20 cellular contexts compared by ENCODE assay signal in genomic region chr16:66946974-66947301, GRCh38. TPM values are rescaled to one million over a fixed set of nuclear protein-coding genes. Genes with fewer than 3 reads are reported as not detected.
DNase-seq lines count a peak whose midpoint lies in the region; ATAC-seq, FAIRE-seq and TF ChIP-seq lines count a peak whose summit lies in the region.
"Had no signal": no experiment of that assay in that cellular context is flagged by ENCODE, and none has a peak within 500 bp of the region (broad histone marks: within the 10 kb centered on the region; RNA-seq: fewer than 3 reads in every experiment).

No MANE protein-coding gene starts in this region.

- H3K36me3 ChIP-seq in K562 (ENCODE audit: control insufficient read depth, insufficient read depth, low read length) (peaks cover 20% of the 10 kb centered on the region; the same call in 2 of the 3 replicates), psoas muscle (ENCODE audit: insufficient read depth in 1 of 2, low read depth in 1 of 2) (peaks cover 3 to 27% of the 10 kb centered on the region in 2 donors)
- H3K36me3 ChIP-seq: MG63 had no signal

- no peak overlapping the region for H3K9ac ChIP-seq in K562 (ENCODE audit: insufficient read depth in 1 of 2, low read depth in 2 of 2, low read length in 2 of 2)

- peaks cover 6 to 12% of the 10 kb centered on the region in 2 donors for H3K36me3 Mint-ChIP-seq in activated T-cell treated with anti-CD3 and anti-CD28 coated beads, Interleukin-2, amount 50 U/mL, for 72 hours (ENCODE audit: insufficient read depth in 2 of 2)
- H3K36me3 Mint-ChIP-seq in IgD-negative memory B cell (peaks cover 1% of the 10 kb centered on the region), chondrocyte (ENCODE audit: low read depth) (peaks cover 12% of the 10 kb centered on the region)

- H2AFZ ChIP-seq in K562 (ENCODE audit: low read depth, low read length): peak overlapping the region; percentile 51; the same call in 1 of the 2 replicates
- H2AFZ ChIP-seq: hepatocyte had no signal

- no peak for ATAC-seq in activated T-cell treated with anti-CD3 and anti-CD28 coated beads, Interleukin-2, amount 50 U/mL, for 72 hours (replicated peaks in 1 of 2)
- ATAC-seq in K562 (no peak), psoas muscle (no peak), HG03342 (IDR thresholded peaks at IDR 0.05; ENCODE audit: unreplicated experiment) (no peak), HG03139 (IDR thresholded peaks at IDR 0.05; ENCODE audit: unreplicated experiment) (no peak)

- no peak for DNase-seq in activated T-cell treated with anti-CD3 and anti-CD28 coated beads, Interleukin-2, amount 50 U/mL, for 72 hours
- no peak for DNase-seq in activated T-cell treated with anti-CD3 and anti-CD28 coated beads, Interleukin-2, amount 50 U/mL, for 1 hour
- DNase-seq in K562 (ENCODE audit: extremely low read depth in 1 of 4, low spot score in 3 of 4): no peak
- DNase-seq in psoas muscle: no peak
- DNase-seq in chondrocyte (ENCODE audit: low spot score): no peak
- DNase-seq: NCI-H1436 treated with DMSO at 0.1 percent for 48 hours had no signal

- in situ Hi-C loops in K562 (cut with MboI): no loop called here

- TF ChIP-seq RAD21 in K562 (CRISPR knock-in tag; conservative IDR thresholded peaks at IDR 0.05 in 1 of 2, IDR thresholded peaks at IDR 0.05 in 1 of 2): no peak

- CTCF ChIA-PET in K562 (lab: Yijun Ruan, JAX; ENCODE audit: low intra/inter-chr PET ratio): interaction anchor here (0.7 to 2.4 kb wide), 2 partner anchors 52 to 154 kb away, joined by 4 to 9 read pairs; no protein-coding TSS in a partner anchor

- H3K4me1 Mint-ChIP-seq in activated T-cell treated with anti-CD3 and anti-CD28 coated beads, Interleukin-2, amount 50 U/mL, for 72 hours (ENCODE audit: low read depth): peaks cover 51% of the 10 kb centered on the region
- H3K4me1 Mint-ChIP-seq in IgD-negative memory B cell: peaks cover 7 to 13% (median 12%) of the 10 kb centered on the region in 3 donors
- H3K4me1 Mint-ChIP-seq in chondrocyte (ENCODE audit: low read depth): peaks cover 2% of the 10 kb centered on the region

- H3K9me3 ChIP-seq in K562 (replicated peaks; ENCODE audit: control insufficient read depth, insufficient read depth, low read depth, low read length) (peaks cover 2% of the 10 kb centered on the region), psoas muscle (peaks cover 8% of the 10 kb centered on the region)
- H3K9me3 ChIP-seq: adrenal gland, MG63, suprapubic skin had no signal

- POLR2A ChIA-PET in K562 (lab: Yijun Ruan, JAX): interaction anchor here (0.6 kb wide), 1 partner anchor 272 kb away, joined by 3 read pairs; no protein-coding TSS in a partner anchor

- FAIRE-seq in K562 (lab: Jason Lieb, UNC): no peak

- no peak for TF ChIP-seq CTCF in K562 (IDR thresholded peaks at IDR 0.05 in 2 of 3, conservative IDR thresholded peaks at IDR 0.05 in 1 of 3; ENCODE audit: insufficient read depth in 2 of 3, low read depth in 1 of 3, low read length in 3 of 3)
- no peak for TF ChIP-seq CTCF in psoas muscle (IDR thresholded peaks at IDR 0.05)
- TF ChIP-seq CTCF in chondrocyte (IDR thresholded peaks at IDR 0.05): no peak

- peaks cover 44% of the 10 kb centered on the region for H3K27me3 Mint-ChIP-seq in activated T-cell treated with anti-CD3 and anti-CD28 coated beads, Interleukin-2, amount 50 U/mL, for 72 hours (ENCODE audit: low read depth)
- H3K27me3 Mint-ChIP-seq in IgD-negative memory B cell (peaks cover 38% of the 10 kb centered on the region), chondrocyte (ENCODE audit: low read depth) (peaks cover 2% of the 10 kb centered on the region)

- H3K27ac ChIP-seq in K562 (ENCODE audit: extremely low read depth, low read depth, low read length) (no peak overlapping the region), psoas muscle (peak overlapping the region; percentile 91)
- H3K27ac ChIP-seq: adrenal gland; BLaER1 treated with 17β-estradiol and CSF1 and Interleukin-3, amounts not matched to agents 10 nM and 100 nM; hepatocyte; suprapubic skin had no signal

- no peak for TF ChIP-seq EP300 in K562 (IDR thresholded peaks at IDR 0.05; ENCODE audit: low read length)

- H3K27ac Mint-ChIP-seq in activated T-cell treated with anti-CD3 and anti-CD28 coated beads, Interleukin-2, amount 50 U/mL, for 72 hours: peak overlapping the region; percentile 4
- peak overlapping the region in 1 of 3 donors; percentile 8 for H3K27ac Mint-ChIP-seq in IgD-negative memory B cell
- no peak overlapping the region for H3K27ac Mint-ChIP-seq in chondrocyte (ENCODE audit: unreplicated experiment)
- H3K27ac Mint-ChIP-seq: activated T-helper 2 cell treated with anti-CD3 and anti-CD28 coated beads, Interferon-gamma antibody, Interleukin-2, Interleukin-4, amounts not matched to agents 10 μg/mL and 5 μg/mL and 100 μg/mL, durations not matched to agents 14 hours and 24 hours and 36 hours had no signal

- 21% methylated on average over 5 of the region's 5 CpGs for WGBS in K562 (ENCODE audit: insufficient coverage, low coverage, missing lambda C conversion rate)
- 21 to 39% (median 22%) methylated on average over 5 of the region's 5 CpGs for WGBS in psoas muscle, 3 donors

- H3K4me3 ChIP-seq in K562: no peak overlapping the region
- peak overlapping the region; percentile 77 for H3K4me3 ChIP-seq in psoas muscle
- H3K4me3 ChIP-seq: hepatocyte had no signal

- no TSS peak for BruUV-seq in K562 (replicated peaks; lab: Mats Ljungman, UMichigan)

- H4K20me1 ChIP-seq in K562 (replicated peaks; ENCODE audit: control insufficient read depth, insufficient read depth, low read length): no peaks in the 10 kb centered on the region

- no peaks in the 10 kb centered on the region for H3K9me1 ChIP-seq in K562 (ENCODE audit: control insufficient read depth, insufficient read depth, low read length)

- H3K4me1 ChIP-seq in K562 (replicated peaks in 1 of 2; ENCODE audit: control insufficient read depth in 2 of 2, insufficient read depth in 2 of 2, low read length in 2 of 2) (peaks cover 0 to 16% of the 10 kb centered on the region in 2 experiments; a peak in 1 of 5 replicates), psoas muscle (no peaks in the 10 kb centered on the region)

- peaks cover 2 to 8% of the 10 kb centered on the region in 2 donors for H3K9me3 Mint-ChIP-seq in activated T-cell treated with anti-CD3 and anti-CD28 coated beads, Interleukin-2, amount 50 U/mL, for 72 hours
- peaks cover 0 to 7% (median 3%) of the 10 kb centered on the region in 3 donors for H3K9me3 Mint-ChIP-seq in IgD-negative memory B cell
- H3K9me3 Mint-ChIP-seq in chondrocyte (ENCODE audit: low read depth): peaks cover 8% of the 10 kb centered on the region
- H3K9me3 Mint-ChIP-seq: activated T-helper 2 cell treated with anti-CD3 and anti-CD28 coated beads, Interferon-gamma antibody, Interleukin-2, Interleukin-4, amounts not matched to agents 10 μg/mL and 5 μg/mL and 100 μg/mL, durations not matched to agents 14 hours and 24 hours and 36 hours had no signal

- H3K79me2 ChIP-seq in K562 (ENCODE audit: control insufficient read depth, insufficient read depth, low read length): no peaks in the 10 kb centered on the region
- H3K79me2 ChIP-seq: hepatocyte had no signal

- H3K27me3 ChIP-seq in K562 (ENCODE audit: control insufficient read depth in 2 of 2, insufficient read depth in 2 of 2, low read length in 2 of 2): no peaks in the 10 kb centered on the region
- H3K27me3 ChIP-seq in psoas muscle (ENCODE audit: insufficient read depth in 3 of 3, low read length in 2 of 3): no peaks in the 10 kb centered on the region
- H3K27me3 ChIP-seq: adrenal gland, MG63 had no signal

- no peak overlapping the region for H3K4me2 ChIP-seq in K562 (ENCODE audit: insufficient read depth, low read length)

- intact Hi-C loops in K562 (cut with micrococcal nuclease) (loop anchor here (2.0 to 5.0 kb wide), 3 partner anchors 30 to 155 kb away; no protein-coding TSS in a partner anchor), psoas muscle (cut with DNase I) (loop anchor here in 1 of 2 donors (5.0 kb wide), 1 partner anchor 50 kb away; no protein-coding TSS in a partner anchor)

- H3K4me3 Mint-ChIP-seq in activated T-cell treated with anti-CD3 and anti-CD28 coated beads, Interleukin-2, amount 50 U/mL, for 72 hours: peak overlapping the region in 1 of 2 donors; percentile 95
- H3K4me3 Mint-ChIP-seq in IgD-negative memory B cell: peak overlapping the region in 3 of 4 donors; percentile 72 to 96 (median 83)
- H3K4me3 Mint-ChIP-seq in chondrocyte (ENCODE audit: unreplicated experiment): no peak overlapping the region

- no peak for TF ChIP-seq POLR2A in K562 (conservative IDR thresholded peaks at IDR 0.05)

RNA-seq across cellular contexts. Expression of gene CES2, which starts 11.6 kb away (rescaled TPM):
- total RNA-seq in activated T-cell treated with anti-CD3 and anti-CD28 coated beads, Interleukin-2, amount 50 U/mL, for 72 hours: 10 to 100 TPM; 28.7 to 33.3 TPM
- polyA plus RNA-seq in IgD-negative memory B cell (26.9 TPM), K562 (2011; rRNA removed) (14.0 and 14.1 TPM in 2 replicates), K562 (2014; fragmentation: Illumina TruSeq; extraction: Trizol) (24.9 and 28.4 TPM in 2 replicates), K562 (2014; fragmentation: Nextera tagmentation; extraction: Ambion mirVana) (1 to 10 TPM; 2.2 to 2.4 TPM), K562 (2014; rRNA removed) (27.7 and 28.3 TPM in 2 replicates), psoas muscle (10 to 100 TPM; 12.8 to 22.4 (median 21.6) TPM)
- total RNA-seq in K562 (2011; cell fraction: chromatin; rRNA removed; ENCODE audit: low replicate concordance): 47.2 and 114 TPM in 2 replicates
- 82.2 and 90.6 TPM in 2 replicates for total RNA-seq in K562 (2011; cell fraction: nucleolus; rRNA removed)
- 50.4 and 59.2 TPM in 2 replicates for total RNA-seq in K562 (2011; cell fraction: nucleoplasm; rRNA removed)
- total RNA-seq in K562 (2014; rRNA removed) (35.0 and 38.1 TPM in 2 replicates), K562 (2014; rRNA removed; fragmentation: Illumina TruSeq; extraction: Trizol) (15.2 and 16.8 TPM in 2 replicates), K562 (2015; rRNA removed; fragmentation: Illumina TruSeq; extraction: Trizol) (23.6 and 24.4 TPM in 2 replicates), K562 (2021) (33.5 and 37.9 TPM in 2 replicates), psoas muscle (10 to 100 TPM; 22.7 to 92.8 (median 57.6) TPM), chondrocyte (25.2 to 27.9 TPM (median 26.0 TPM) in 3 replicates)
- polyA plus RNA-seq in K562 (2011; cell fraction: cytosol; rRNA removed): 14.0 and 32.8 TPM in 2 replicates
- polyA plus RNA-seq in K562 (2011; cell fraction: nucleus; rRNA removed): 17.8 and 25.2 TPM in 2 replicates
- polyA plus RNA-seq in K562 (2012): 22.3 and 36.1 TPM in 2 replicates
- 11.9 and 18.9 TPM in 2 replicates for polyA minus RNA-seq in K562 (2011; rRNA and poly(A)+ RNA removed)
- 22.0 and 22.2 TPM in 2 replicates for polyA minus RNA-seq in K562 (2011; cell fraction: cytosol; rRNA and poly(A)+ RNA removed)
- 44.2 and 45.3 TPM in 2 replicates for polyA minus RNA-seq in K562 (2011; cell fraction: nucleus; rRNA and poly(A)+ RNA removed)

RNA-seq across cellular contexts. Expression of gene CIAO2B, which starts 12.7 kb away (rescaled TPM):
- 100 to 1,000 TPM; 145 to 167 TPM for total RNA-seq in activated T-cell treated with anti-CD3 and anti-CD28 coated beads, Interleukin-2, amount 50 U/mL, for 72 hours
- polyA plus RNA-seq in IgD-negative memory B cell (104 TPM), K562 (2011; rRNA removed) (146 and 161 TPM in 2 replicates), K562 (2014; fragmentation: Illumina TruSeq; extraction: Trizol) (113 and 154 TPM in 2 replicates), K562 (2014; fragmentation: Nextera tagmentation; extraction: Ambion mirVana) (100 to 1,000 TPM; 104 to 122 TPM), K562 (2014; rRNA removed) (182 and 250 TPM in 2 replicates), psoas muscle (100 to 1,000 TPM; 431 to 818 (median 460) TPM)
- total RNA-seq in K562 (2011; cell fraction: chromatin; rRNA removed; ENCODE audit: low replicate concordance): 10.4 and 40.1 TPM in 2 replicates
- total RNA-seq in K562 (2011; cell fraction: nucleolus; rRNA removed): 65.7 and 75.7 TPM in 2 replicates
- total RNA-seq in K562 (2011; cell fraction: nucleoplasm; rRNA removed): 39.2 and 45.6 TPM in 2 replicates
- total RNA-seq in K562 (2014; rRNA removed) (147 and 189 TPM in 2 replicates), K562 (2014; rRNA removed; fragmentation: Illumina TruSeq; extraction: Trizol) (57.6 and 86.8 TPM in 2 replicates), K562 (2015; rRNA removed; fragmentation: Illumina TruSeq; extraction: Trizol) (104 and 111 TPM in 2 replicates), K562 (2021) (99.4 and 104 TPM in 2 replicates), psoas muscle (100 to 1,000 TPM; 145 to 346 (median 248) TPM), chondrocyte (55.9 to 64.9 TPM (median 61.3 TPM) in 3 replicates)
- polyA plus RNA-seq in K562 (2011; cell fraction: cytosol; rRNA removed): 295 and 471 TPM in 2 replicates
- polyA plus RNA-seq in K562 (2011; cell fraction: nucleus; rRNA removed): 117 and 133 TPM in 2 replicates
- 198 and 206 TPM in 2 replicates for polyA plus RNA-seq in K562 (2012)
- 67.2 and 95.6 TPM in 2 replicates for polyA minus RNA-seq in K562 (2011; rRNA and poly(A)+ RNA removed)
- polyA minus RNA-seq in K562 (2011; cell fraction: cytosol; rRNA and poly(A)+ RNA removed): 68.9 and 80.4 TPM in 2 replicates
- 16.6 and 19.4 TPM in 2 replicates for polyA minus RNA-seq in K562 (2011; cell fraction: nucleus; rRNA and poly(A)+ RNA removed)

RNA-seq across cellular contexts. Expression of gene CES3, which starts 14.1 kb away (rescaled TPM):
- 10 to 100 TPM in 1 of 2 donors, 1 to 10 TPM in 1; 6.9 to 11.5 TPM for total RNA-seq in activated T-cell treated with anti-CD3 and anti-CD28 coated beads, Interleukin-2, amount 50 U/mL, for 72 hours
- polyA plus RNA-seq in IgD-negative memory B cell (0.35 TPM), K562 (2011; rRNA removed) (0.60 and 4.4 TPM in 2 replicates), K562 (2014; fragmentation: Illumina TruSeq; extraction: Trizol) (0.98 and 1.2 TPM in 2 replicates), K562 (2014; fragmentation: Nextera tagmentation; extraction: Ambion mirVana) (under 1 TPM; 0.06 TPM), K562 (2014; rRNA removed) (1.3 and 3.1 TPM in 2 replicates), psoas muscle (1 to 10 TPM in 2 of 3 donors, under 1 TPM in 1; 0.48 to 8.7 (median 8.5) TPM)
- total RNA-seq in K562 (2011; cell fraction: chromatin; rRNA removed; ENCODE audit: low replicate concordance): 3.7 and 10.0 TPM in 2 replicates
- total RNA-seq in K562 (2011; cell fraction: nucleolus; rRNA removed): 6.3 and 12.5 TPM in 2 replicates
- total RNA-seq in K562 (2011; cell fraction: nucleoplasm; rRNA removed): 4.3 and 6.3 TPM in 2 replicates
- total RNA-seq in K562 (2014; rRNA removed) (0.68 and 2.0 TPM in 2 replicates), K562 (2014; rRNA removed; fragmentation: Illumina TruSeq; extraction: Trizol) (0.61 and 0.65 TPM in 2 replicates), K562 (2015; rRNA removed; fragmentation: Illumina TruSeq; extraction: Trizol) (1.0 and 1.7 TPM in 2 replicates), K562 (2021) (2.2 and 2.8 TPM in 2 replicates), psoas muscle (10 to 100 TPM in 3 of 4 donors, 1 to 10 TPM in 1; 9.7 to 15.2 (median 13.5) TPM), chondrocyte (0.12 to 0.75 TPM (median 0.13 TPM) in 3 replicates)
- 0.57 and 2.3 TPM in 2 replicates for polyA plus RNA-seq in K562 (2011; cell fraction: cytosol; rRNA removed)
- 8.2 and 24.8 TPM in 2 replicates for polyA plus RNA-seq in K562 (2011; cell fraction: nucleus; rRNA removed)
- polyA plus RNA-seq in K562 (2012): 1.2 and 3.3 TPM in 2 replicates
- polyA minus RNA-seq in K562 (2011; rRNA and poly(A)+ RNA removed): 1.1 and 2.1 TPM in 2 replicates
- 2.2 TPM in 1 of 2 replicates, not detected in the other for polyA minus RNA-seq in K562 (2011; cell fraction: cytosol; rRNA and poly(A)+ RNA removed)
- 3.6 and 18.4 TPM in 2 replicates for polyA minus RNA-seq in K562 (2011; cell fraction: nucleus; rRNA and poly(A)+ RNA removed)
- total RNA-seq: endothelial cell of umbilical vein, IMR-90 had no signal

RNA-seq across cellular contexts. Expression of gene RRAD, which starts 21.6 kb away (rescaled TPM):
- 1 to 10 TPM; 1.6 to 3.1 TPM for total RNA-seq in activated T-cell treated with anti-CD3 and anti-CD28 coated beads, Interleukin-2, amount 50 U/mL, for 72 hours
- polyA plus RNA-seq in IgD-negative memory B cell: not detected
- not detected in 2 replicates for total RNA-seq in K562 (2011; cell fraction: chromatin; rRNA removed; ENCODE audit: low replicate concordance)
- 0.79 and 1.2 TPM in 2 replicates for total RNA-seq in K562 (2011; cell fraction: nucleolus; rRNA removed)
- total RNA-seq in K562 (2011; cell fraction: nucleoplasm; rRNA removed): 0.44 TPM in 1 of 2 replicates, not detected in the other
- 0.09 and 0.12 TPM in 2 replicates for total RNA-seq in K562 (2014; rRNA removed)
- not detected in 2 replicates for total RNA-seq in K562 (2014; rRNA removed; fragmentation: Illumina TruSeq; extraction: Trizol)
- not detected in 2 replicates for total RNA-seq in K562 (2015; rRNA removed; fragmentation: Illumina TruSeq; extraction: Trizol)
- 0.13 and 0.16 TPM in 2 replicates for total RNA-seq in K562 (2021)
- polyA plus RNA-seq in K562 (2011; rRNA removed): 0.05 and 0.20 TPM in 2 replicates
- polyA plus RNA-seq in K562 (2011; cell fraction: cytosol; rRNA removed): 0.28 and 0.65 TPM in 2 replicates
- 0.20 and 0.71 TPM in 2 replicates for polyA plus RNA-seq in K562 (2011; cell fraction: nucleus; rRNA removed)
- polyA plus RNA-seq in K562 (2012): 0.12 and 1.1 TPM in 2 replicates
- not detected in 2 replicates for polyA plus RNA-seq in K562 (2014; fragmentation: Illumina TruSeq; extraction: Trizol)
- not detected for polyA plus RNA-seq in K562 (2014; fragmentation: Nextera tagmentation; extraction: Ambion mirVana)
- polyA plus RNA-seq in K562 (2014; rRNA removed): 0.12 TPM in 1 of 2 replicates, not detected in the other
- 0.14 TPM in 1 of 2 replicates, not detected in the other for polyA minus RNA-seq in K562 (2011; rRNA and poly(A)+ RNA removed)
- polyA minus RNA-seq in K562 (2011; cell fraction: cytosol; rRNA and poly(A)+ RNA removed): 0.95 TPM in 1 of 2 replicates, not detected in the other
- 0.22 TPM in 1 of 2 replicates, not detected in the other for polyA minus RNA-seq in K562 (2011; cell fraction: nucleus; rRNA and poly(A)+ RNA removed)
- total RNA-seq in psoas muscle: 1,000 to 10,000 TPM in 1 of 4 donors, 100 to 1,000 TPM in 3; 164 to 2,869 (median 749) TPM
- 100 to 1,000 TPM; 168 to 304 (median 293) TPM for polyA plus RNA-seq in psoas muscle
- total RNA-seq in chondrocyte: 0.75 to 6.5 TPM (median 4.4 TPM) in 3 replicates

RNA-seq across cellular contexts. Expression of gene CDH16, which starts 28.3 kb away (rescaled TPM):
- total RNA-seq in activated T-cell treated with anti-CD3 and anti-CD28 coated beads, Interleukin-2, amount 50 U/mL, for 72 hours: not detected
- not detected for polyA plus RNA-seq in IgD-negative memory B cell
- not detected in 2 replicates for total RNA-seq in K562 (2011; cell fraction: chromatin; rRNA removed; ENCODE audit: low replicate concordance)
- not detected in 2 replicates for total RNA-seq in K562 (2011; cell fraction: nucleolus; rRNA removed)
- total RNA-seq in K562 (2011; cell fraction: nucleoplasm; rRNA removed): not detected in 2 replicates
- not detected in 2 replicates for total RNA-seq in K562 (2014; rRNA removed)
- not detected in 2 replicates for total RNA-seq in K562 (2014; rRNA removed; fragmentation: Illumina TruSeq; extraction: Trizol)
- total RNA-seq in K562 (2015; rRNA removed; fragmentation: Illumina TruSeq; extraction: Trizol): not detected in 2 replicates
- not detected in 2 replicates for total RNA-seq in K562 (2021)
- polyA plus RNA-seq in K562 (2011; rRNA removed): not detected in 2 replicates
- not detected in 2 replicates for polyA plus RNA-seq in K562 (2011; cell fraction: cytosol; rRNA removed)
- not detected in 2 replicates for polyA plus RNA-seq in K562 (2011; cell fraction: nucleus; rRNA removed)
- not detected in 2 replicates for polyA plus RNA-seq in K562 (2012)
- polyA plus RNA-seq in K562 (2014; fragmentation: Illumina TruSeq; extraction: Trizol): not detected in 2 replicates
- polyA plus RNA-seq in K562 (2014; fragmentation: Nextera tagmentation; extraction: Ambion mirVana): not detected
- not detected in 2 replicates for polyA plus RNA-seq in K562 (2014; rRNA removed)
- not detected in 2 replicates for polyA minus RNA-seq in K562 (2011; rRNA and poly(A)+ RNA removed)
- not detected in 2 replicates for polyA minus RNA-seq in K562 (2011; cell fraction: cytosol; rRNA and poly(A)+ RNA removed)
- polyA minus RNA-seq in K562 (2011; cell fraction: nucleus; rRNA and poly(A)+ RNA removed): not detected in 2 replicates
- total RNA-seq in psoas muscle: 1 to 10 TPM in 1 of 4 donors, under 1 TPM in 1, not detected in 2; 0.53 to 3.3 TPM
- polyA plus RNA-seq in psoas muscle: under 1 TPM; 0.65 to 0.78 (median 0.75) TPM
- total RNA-seq in chondrocyte: not detected in 3 replicates
- total RNA-seq: activated CD8-positive, alpha-beta memory T cell treated with anti-CD3 and anti-CD28 coated beads for 36 hours; activated T-helper 2 cell treated with anti-CD3 and anti-CD28 coated beads, Interferon-gamma antibody, Interleukin-2, Interleukin-4, amounts not matched to agents 10 μg/mL and 5 μg/mL and 100 μg/mL, durations not matched to agents 14 hours and 24 hours and 36 hours; endothelial cell of umbilical vein; IMR-90; occipital lobe; T-helper 1 cell treated with Interleukin-12 subunit alpha and Interleukin-12 subunit beta and Interleukin-4 antibody, amounts not matched to agents 30 ng/mL and 1 ng/mL, for 36 hours had no signal
- polyA plus RNA-seq: adrenal gland, endothelial cell of umbilical vein, IMR-90 had no signal
